In genomic region chr15:56973463-56973862, GRCh38 we compare ENCODE assay signal across 23 cellular contexts.
"Had no signal": no experiment of that assay in that cellular context is flagged by ENCODE, and none has a peak within 500 bp of the region (broad histone marks: within the 10 kb centered on the region; RNA-seq: fewer than 3 reads in every experiment).

No MANE protein-coding gene starts in this region.

- H3K36me3 ChIP-seq: brain microvascular endothelial cell, Peyer's patch, SJSA1 had no signal

- DNase-seq: activated CD4-positive, alpha-beta memory T cell treated with anti-CD3 and anti-CD28 coated beads, Interleukin-2, amount 10 ng/mL, durations not matched to agents 7 days and 5 days; activated CD4-positive, alpha-beta T cell treated with anti-CD3 and anti-CD28 coated beads for 36 hours; activated CD4-positive, alpha-beta T cell treated with anti-CD3 and anti-CD28 coated beads, Interleukin-2, amount 50 U/mL, for 1 hour; activated gamma-delta T cell treated with Interleukin-2 at 50 U/mL for 16 hours; activated naive CD4-positive, alpha-beta T cell treated with anti-CD3 and anti-CD28 coated beads, Interleukin-2, amount 10 ng/mL, durations not matched to agents 7 days and 5 days; activated T-cell treated with anti-CD3 and anti-CD28 coated beads for 4 hours; activated T-cell treated with anti-CD3 and anti-CD28 coated beads, Interleukin-2, amount 50 U/mL, for 48 hours; amniotic stem cell; brain microvascular endothelial cell; cerebellar nuclear complex; Karpas-422; NCI-H1105 treated with DMSO at 0.1 percent for 48 hours; NCI-H1436 treated with DMSO at 0.1 percent for 48 hours; NCI-H187; NCI-H2081; NCI-H446; NCI-H524; Peyer's patch; SHP77; T-helper 1 cell had no signal

- H3K9me3 ChIP-seq: Peyer's patch, SJSA1 had no signal

- H3K36me3 Mint-ChIP-seq: activated naive CD4-positive, alpha-beta T cell treated with anti-CD3 and anti-CD28 coated beads, Interleukin-2, amount 10 ng/mL, durations not matched to agents 7 days and 5 days had no signal

- H3K27ac Mint-ChIP-seq: activated CD4-positive, alpha-beta memory T cell treated with anti-CD3 and anti-CD28 coated beads, Interleukin-2, amount 10 ng/mL, durations not matched to agents 7 days and 5 days; activated CD4-positive, alpha-beta T cell treated with anti-CD3 and anti-CD28 coated beads for 36 hours; activated naive CD4-positive, alpha-beta T cell treated with anti-CD3 and anti-CD28 coated beads, Interleukin-2, amount 10 ng/mL, durations not matched to agents 7 days and 5 days; activated T-helper 17 cell treated with anti-CD3 and anti-CD28 coated beads, Interleukin-2, amount 50 U/mL, for 72 hours had no signal

- H3K4me3 ChIP-seq: Peyer's patch, SJSA1 had no signal

- H3K4me3 Mint-ChIP-seq: activated CD4-positive, alpha-beta memory T cell treated with anti-CD3 and anti-CD28 coated beads, Interleukin-2, amount 10 ng/mL, durations not matched to agents 7 days and 5 days; activated CD4-positive, alpha-beta T cell treated with anti-CD3 and anti-CD28 coated beads for 36 hours; activated naive CD4-positive, alpha-beta T cell treated with anti-CD3 and anti-CD28 coated beads, Interleukin-2, amount 10 ng/mL, durations not matched to agents 7 days and 5 days; activated T-helper 17 cell treated with anti-CD3 and anti-CD28 coated beads, Interleukin-2, amount 50 U/mL, for 72 hours had no signal

- ATAC-seq: activated CD4-positive, alpha-beta T cell treated with anti-CD3 and anti-CD28 coated beads for 36 hours; activated T-helper 17 cell treated with anti-CD3 and anti-CD28 coated beads, Interleukin-2, amount 50 U/mL, for 72 hours had no signal

- H3K27me3 Mint-ChIP-seq: activated CD4-positive, alpha-beta memory T cell treated with anti-CD3 and anti-CD28 coated beads, Interleukin-2, amount 10 ng/mL, durations not matched to agents 7 days and 5 days; activated CD4-positive, alpha-beta T cell treated with anti-CD3 and anti-CD28 coated beads for 36 hours; activated naive CD4-positive, alpha-beta T cell treated with anti-CD3 and anti-CD28 coated beads, Interleukin-2, amount 10 ng/mL, durations not matched to agents 7 days and 5 days; activated T-helper 17 cell treated with anti-CD3 and anti-CD28 coated beads, Interleukin-2, amount 50 U/mL, for 72 hours had no signal

- H3K27me3 ChIP-seq: brain microvascular endothelial cell, Peyer's patch, SJSA1 had no signal

- H3K27ac ChIP-seq: brain microvascular endothelial cell, Peyer's patch, SJSA1, VCaP had no signal

- H3K9me3 Mint-ChIP-seq: activated naive CD4-positive, alpha-beta T cell treated with anti-CD3 and anti-CD28 coated beads, Interleukin-2, amount 10 ng/mL, durations not matched to agents 7 days and 5 days had no signal
